ENCODE assay signal across 8 cellular contexts in genomic region chr14:101791919-101792572, GRCh38. TPM values are rescaled to one million over a fixed set of nuclear protein-coding genes. Genes with fewer than 3 reads are reported as not detected.
DNase-seq lines count a peak whose midpoint lies in the region; ATAC-seq and TF ChIP-seq lines count a peak whose summit lies in the region.

No MANE protein-coding gene starts in this region.

- H3K4me1 ChIP-seq in muscle layer of colon (ENCODE audit: insufficient read depth, low read length): peaks cover 27% of the 10 kb centered on the region

- CTCF ChIA-PET in Calu3 (lab: Charles Lee): interaction anchor here (0.7 kb wide), 1 partner anchor 41 kb away, joined by 4 read pairs; no protein-coding TSS in a partner anchor
- CTCF ChIA-PET in MCF 10A (lab: Yijun Ruan, JAX): interaction anchor here (0.7 to 2.1 kb wide), 6 partner anchors 8 to 21 kb away, joined by 3 to 9 read pairs (median 4); no protein-coding TSS in a partner anchor

- DNase-seq in Calu3: no peak
- DNase-seq in NCI-H1694 (lab: John Stamatoyannopoulos, UW): peak; percentile 63
- DNase-seq in MCF 10A (ENCODE audit: unreplicated experiment): peak; percentile 63
- DNase-seq in SKM-1 (lab: John Stamatoyannopoulos, UW; ENCODE audit: unreplicated experiment): no peak

- no peaks in the 10 kb centered on the region for H3K36me3 Mint-ChIP-seq in Calu3 (ENCODE audit: insufficient read depth, unreplicated experiment)
- peaks cover 11% of the 10 kb centered on the region for H3K36me3 Mint-ChIP-seq in MCF 10A (ENCODE audit: insufficient read depth, unreplicated experiment)

- H3K4me3 Mint-ChIP-seq in Calu3 (ENCODE audit: low read depth, unreplicated experiment) (peak overlapping the region; percentile 35), MCF 10A (ENCODE audit: unreplicated experiment) (peak overlapping the region; percentile 74)

- H3K9me3 ChIP-seq in muscle layer of colon (ENCODE audit: low read length): no peaks in the 10 kb centered on the region

- peak overlapping the region; percentile 35 for H3K27ac ChIP-seq in muscle layer of colon (ENCODE audit: low read depth, low read length)

- no peak for TF ChIP-seq CTCF in Calu3 (IDR thresholded peaks at IDR 0.05; ENCODE audit: unreplicated experiment)
- TF ChIP-seq CTCF in MCF 10A (IDR thresholded peaks at IDR 0.05; ENCODE audit: unreplicated experiment): no peak

- H3K4me1 Mint-ChIP-seq in Calu3 (ENCODE audit: low read depth, unreplicated experiment) (peaks cover 7% of the 10 kb centered on the region), MCF 10A (ENCODE audit: insufficient read depth, unreplicated experiment) (peaks cover 11% of the 10 kb centered on the region)

- H3K27me3 ChIP-seq in muscle layer of colon (ENCODE audit: control insufficient read depth in 1 of 2, insufficient read depth in 2 of 2, low read length in 2 of 2): no peaks in the 10 kb centered on the region

- H3K9me3 Mint-ChIP-seq in Calu3 (ENCODE audit: low read depth, unreplicated experiment) (no peaks in the 10 kb centered on the region), MCF 10A (ENCODE audit: unreplicated experiment) (no peaks in the 10 kb centered on the region)

- peak overlapping the region; percentile 13 for H3K9ac ChIP-seq in muscle layer of colon (ENCODE audit: low read length)

- H3K27ac Mint-ChIP-seq in Calu3 (ENCODE audit: unreplicated experiment) (peak overlapping the region; percentile 4), MCF 10A (ENCODE audit: low read depth, unreplicated experiment) (peak overlapping the region; percentile 86)

- no peaks in the 10 kb centered on the region for H3K36me3 ChIP-seq in muscle layer of colon (ENCODE audit: insufficient read depth, low read length)

- peak overlapping the region; percentile 20 to 28 for H3K4me3 ChIP-seq in muscle layer of colon (ENCODE audit: low read depth in 1 of 2, low read length in 2 of 2)

- no peak for ATAC-seq in GM19035 (IDR thresholded peaks at IDR 0.05; ENCODE audit: unreplicated experiment)
- no peak for ATAC-seq in GM21367 (IDR thresholded peaks at IDR 0.05; ENCODE audit: unreplicated experiment)
- no peak for ATAC-seq in GM18502 (IDR thresholded peaks at IDR 0.05; ENCODE audit: poor library complexity, unreplicated experiment)

- intact Hi-C loops in Calu3 (cut with micrococcal nuclease; ENCODE audit: unreplicated experiment): no loop called here
- intact Hi-C loops in MCF 10A (cut with micrococcal nuclease): no loop called here

- BruUV-seq in Calu3 (replicated peaks; lab: Mats Ljungman, UMichigan) (no TSS peak), MCF 10A (replicated peaks; lab: Mats Ljungman, UMichigan) (no TSS peak)

- no peaks in the 10 kb centered on the region for H3K27me3 Mint-ChIP-seq in Calu3 (ENCODE audit: unreplicated experiment)
- no peaks in the 10 kb centered on the region for H3K27me3 Mint-ChIP-seq in MCF 10A (ENCODE audit: insufficient read depth, unreplicated experiment)

- POLR2A ChIA-PET in MCF 10A (lab: Yijun Ruan, JAX): interaction anchor here (0.6 to 5.3 kb wide), 11 partner anchors 8 to 160 kb away, joined by 3 to 61 read pairs (median 3); no protein-coding TSS in a partner anchor

RNA-seq across cellular contexts. Expression of gene PPP2R5C, which starts 30.5 kb away (rescaled TPM):
- total RNA-seq in Calu3 (2022): 108 and 120 TPM in 2 replicates
- total RNA-seq in MCF 10A (2022): 118 and 122 TPM in 2 replicates

Comparison
In these comparisons a context has a peak if more than half of its experiments do, and no peak if none do; other contexts are left out.
1. DNase-seq: peak in NCI-H1694 (single experiment) and MCF 10A (single experiment); none in Calu3 (single experiment) and SKM-1 (single experiment).